ENCODE assay signal across 17 cellular contexts in genomic region chr22:23244690-23245044, GRCh38.
A peak's percentile ranks its signal among the peaks of the same experiment; 100 is the strongest.
DNase-seq lines count a peak whose midpoint lies in the region; ATAC-seq, FAIRE-seq and TF ChIP-seq lines count a peak whose summit lies in the region.
"Had no signal": no experiment of that assay in that cellular context is flagged by ENCODE, and none has a peak within 500 bp of the region (broad histone marks: within the 10 kb centered on the region; RNA-seq: fewer than 3 reads in every experiment).

No MANE protein-coding gene starts in this region.

- peaks cover 54% of the 10 kb centered on the region for H3K4me1 Mint-ChIP-seq in activated T-helper 17 cell treated with anti-CD3 and anti-CD28 coated beads, Interleukin-2, amount 50 U/mL, for 72 hours
- H3K4me1 Mint-ChIP-seq in chondrocyte (ENCODE audit: low read depth): peaks cover 39% of the 10 kb centered on the region

- no peaks in the 10 kb centered on the region for H3K27me3 Mint-ChIP-seq in activated T-helper 17 cell treated with anti-CD3 and anti-CD28 coated beads, Interleukin-2, amount 50 U/mL, for 72 hours
- H3K27me3 Mint-ChIP-seq in chondrocyte (ENCODE audit: low read depth): no peaks in the 10 kb centered on the region

- DNase-seq in right cardiac atrium: peak in 2 of 3 donors; percentile 2 to 12
- DNase-seq in left cardiac atrium: no peak
- no peak for DNase-seq in kidney
- DNase-seq in mucosa of gallbladder (ENCODE audit: low spot score): no peak
- DNase-seq in chondrocyte (ENCODE audit: low spot score): no peak
- no peak for DNase-seq in mesenteric fat pad (ENCODE audit: low spot score)
- no peak for DNase-seq in activated gamma-delta T cell (lab: John Stamatoyannopoulos, UW)
- DNase-seq: activated CD4-positive, alpha-beta T cell treated with anti-CD3 and anti-CD28 coated beads for 1 hour; dermis blood vessel endothelial cell; DMS79; NCI-H146; stimulated activated CD4-positive, alpha-beta T cell treated with anti-CD3 and anti-CD28 coated beads, Interleukin-12 subunit alpha, Interleukin-12 subunit beta, amount 100 ng/mL, for 4 hours; T-helper 1 cell; upper lobe of right lung had no signal

- H3K36me3 Mint-ChIP-seq in activated T-helper 17 cell treated with anti-CD3 and anti-CD28 coated beads, Interleukin-2, amount 50 U/mL, for 72 hours (ENCODE audit: low read depth): peaks cover 12% of the 10 kb centered on the region
- no peaks in the 10 kb centered on the region for H3K36me3 Mint-ChIP-seq in chondrocyte (ENCODE audit: low read depth)

- no peak overlapping the region for H3K27ac ChIP-seq in right cardiac atrium (ENCODE audit: low read length)
- H3K27ac ChIP-seq in kidney (ENCODE audit: low read depth in 2 of 2, low read length in 2 of 2): peak overlapping the region; percentile 5 to 49
- H3K27ac ChIP-seq: KMS-11, upper lobe of right lung had no signal

- TF ChIP-seq CTCF in kidney (IDR thresholded peaks at IDR 0.05; ENCODE audit: borderline replicate concordance, extremely low read depth, insufficient read depth) (no peak), chondrocyte (IDR thresholded peaks at IDR 0.05) (no peak)

- no peaks in the 10 kb centered on the region for H3K9me3 Mint-ChIP-seq in activated T-helper 17 cell treated with anti-CD3 and anti-CD28 coated beads, Interleukin-2, amount 50 U/mL, for 72 hours
- H3K9me3 Mint-ChIP-seq in chondrocyte (ENCODE audit: low read depth): no peaks in the 10 kb centered on the region

- H3K4me1 ChIP-seq in right cardiac atrium (ENCODE audit: control insufficient read depth, insufficient read depth, low read length) (peaks cover 2% of the 10 kb centered on the region), kidney (ENCODE audit: control insufficient read depth in 1 of 2, insufficient read depth in 1 of 2, low read depth in 1 of 2, low read length in 2 of 2) (peaks cover 26 to 33% of the 10 kb centered on the region in 2 donors)

- H3K4me3 ChIP-seq in right cardiac atrium (ENCODE audit: low read length) (no peak overlapping the region), kidney (ENCODE audit: low read length in 2 of 2) (no peak overlapping the region)
- H3K4me3 ChIP-seq: Peyer's patch, upper lobe of right lung had no signal

- no peaks in the 10 kb centered on the region for H3K36me3 ChIP-seq in kidney (ENCODE audit: control insufficient read depth in 1 of 2, insufficient read depth in 2 of 2, low read length in 2 of 2)
- H3K36me3 ChIP-seq: Peyer's patch, upper lobe of right lung had no signal

- FAIRE-seq in kidney (lab: Jason Lieb, UNC): no peak

- no peak for ATAC-seq in right cardiac atrium
- ATAC-seq in left cardiac atrium: no peak
- ATAC-seq in activated T-helper 17 cell treated with anti-CD3 and anti-CD28 coated beads, Interleukin-2, amount 50 U/mL, for 72 hours (replicated peaks): no peak
- ATAC-seq: upper lobe of right lung had no signal

- H3K9me3 ChIP-seq in right cardiac atrium (ENCODE audit: control insufficient read depth, low read length): no peaks in the 10 kb centered on the region
- no peaks in the 10 kb centered on the region for H3K9me3 ChIP-seq in kidney (ENCODE audit: control insufficient read depth in 1 of 2, low read length in 2 of 2)
- H3K9me3 ChIP-seq: Peyer's patch, upper lobe of right lung had no signal

- H3K4me3 Mint-ChIP-seq in activated T-helper 17 cell treated with anti-CD3 and anti-CD28 coated beads, Interleukin-2, amount 50 U/mL, for 72 hours: peak overlapping the region; percentile 84
- no peak overlapping the region for H3K4me3 Mint-ChIP-seq in chondrocyte (ENCODE audit: unreplicated experiment)

- intact Hi-C loops in right cardiac atrium (cut with DNase I): no loop called here
- intact Hi-C loops in left cardiac atrium (cut with DNase I): no loop called here
- intact Hi-C loops in kidney (cut with DNase I): no loop called here

- H3K27me3 ChIP-seq in right cardiac atrium (ENCODE audit: control insufficient read depth, insufficient read depth): no peaks in the 10 kb centered on the region
- H3K27me3 ChIP-seq: Peyer's patch, upper lobe of right lung had no signal

- 97% methylated on average over 5 of the region's 5 CpGs for WGBS in right cardiac atrium

- H3K9ac ChIP-seq in kidney (ENCODE audit: low read length in 2 of 2): no peak overlapping the region
- H3K9ac ChIP-seq: KMS-11 had no signal

- peak overlapping the region; percentile 96 for H3K27ac Mint-ChIP-seq in activated T-helper 17 cell treated with anti-CD3 and anti-CD28 coated beads, Interleukin-2, amount 50 U/mL, for 72 hours
- no peak overlapping the region for H3K27ac Mint-ChIP-seq in chondrocyte (ENCODE audit: unreplicated experiment)

Comparison
In these comparisons a context has a peak if more than half of its experiments do, and no peak if none do; other contexts are left out.
1. DNase-seq: peak in right cardiac atrium (2 of 3); none in left cardiac atrium (single experiment), kidney (single experiment), mucosa of gallbladder (single experiment), chondrocyte (single experiment), mesenteric fat pad (single experiment) and activated gamma-delta T cell (single experiment).